Comparison of ENCODE assay signal across 7 cellular contexts in the genomic region with DNA sequence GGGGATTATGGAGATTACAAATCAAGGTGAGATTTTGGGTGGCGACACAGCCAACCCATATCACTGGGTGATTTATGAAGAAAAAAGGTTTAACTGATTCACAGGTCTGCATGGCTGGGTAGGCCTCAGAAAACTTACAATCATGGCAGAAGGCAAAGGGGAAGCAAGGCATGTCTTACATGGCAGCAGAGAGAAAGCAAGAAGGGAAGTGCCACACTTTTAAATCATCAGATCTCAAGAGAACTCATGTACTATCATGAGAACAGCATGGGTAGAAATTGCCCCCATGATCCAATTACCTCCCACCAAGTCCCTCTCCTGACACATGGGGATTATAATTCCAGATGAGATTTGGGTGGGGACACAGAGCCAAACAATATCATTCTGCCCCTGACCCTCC.
"Had no signal": no experiment of that assay in that cellular context is flagged by ENCODE, and none has a peak within 500 bp of the region (broad histone marks: within the 10 kb centered on the region; RNA-seq: fewer than 3 reads in every experiment).

No MANE protein-coding gene starts in this region.

- FAIRE-seq: G401.6, GM12878, GM12891, GM18507, GM19239 had no signal

- ATAC-seq: GM12878 had no signal

- DNase-seq: GDM1, GF-D8 had no signal

- H3K4me3 ChIP-seq: GM12878 had no signal
